Comparison of ENCODE assay signal across 23 cellular contexts in the genomic region with DNA sequence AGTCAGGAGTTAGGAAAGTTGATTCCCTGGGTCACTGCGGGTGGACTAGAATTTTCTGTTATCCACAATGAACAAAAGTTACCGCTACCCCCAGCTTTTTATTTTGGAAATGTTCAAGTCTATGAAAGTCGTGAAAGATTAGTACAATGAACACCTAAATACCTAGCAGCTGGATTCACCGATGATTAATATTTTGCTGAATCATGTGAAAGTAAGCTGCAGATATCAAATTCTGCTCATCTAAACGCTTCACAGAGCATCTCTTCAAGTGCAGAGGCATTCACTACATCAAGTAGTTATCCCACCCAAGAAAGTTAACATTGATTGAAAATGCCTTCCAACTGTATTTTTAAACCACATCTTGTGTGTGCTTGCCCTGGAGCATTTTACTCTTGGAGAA.
"Had no signal": no experiment of that assay in that cellular context is flagged by ENCODE, and none has a peak within 500 bp of the region (broad histone marks: within the 10 kb centered on the region; RNA-seq: fewer than 3 reads in every experiment).

No MANE protein-coding gene starts in this region.

- H3K4me1 Mint-ChIP-seq: naive B cell had no signal

- H3K9me3 ChIP-seq: esophagus muscularis mucosa, gastroesophageal sphincter, heart left ventricle, left lung, lower lobe of right lung had no signal

- H3K4me1 ChIP-seq: foreskin keratinocyte, lower lobe of right lung had no signal

- H3K27ac ChIP-seq: coronary artery, dorsolateral prefrontal cortex, esophagus muscularis mucosa, foreskin keratinocyte, gastroesophageal sphincter, heart left ventricle, left lung, lower lobe of right lung had no signal

- H3K4me3 ChIP-seq: coronary artery, dorsolateral prefrontal cortex, esophagus muscularis mucosa, gastroesophageal sphincter, heart left ventricle, left lung, lower lobe of right lung, mucosa of descending colon had no signal

- H3K36me3 ChIP-seq: esophagus muscularis mucosa, gastroesophageal sphincter, heart left ventricle, left lung, lower lobe of right lung had no signal

- H3K27me3 Mint-ChIP-seq: naive B cell had no signal

- DNase-seq: dermis blood vessel endothelial cell; dorsolateral prefrontal cortex; effector CD4-positive, alpha-beta T cell; effector memory CD4-positive, alpha-beta T cell; foreskin keratinocyte; heart left ventricle; hippocampal formation; left cardiac atrium; left lung; left ventricle myocardium superior; lower lobe of right lung; mesenchymal stem cell; mucosa of descending colon; naive B cell had no signal

- H3K27ac Mint-ChIP-seq: mesothelial cell of epicardium, naive B cell had no signal

- FAIRE-seq: colon, endothelial cell of umbilical vein, frontal cortex, islet of Langerhans, keratinocyte had no signal

- H3K4me3 Mint-ChIP-seq: mesothelial cell of epicardium, naive B cell had no signal

- H3K27me3 ChIP-seq: esophagus muscularis mucosa, foreskin keratinocyte, gastroesophageal sphincter, heart left ventricle, left lung had no signal

- ATAC-seq: foreskin keratinocyte, gastroesophageal sphincter, heart left ventricle, left cardiac atrium, left lung, left ventricle myocardium superior, lower lobe of right lung, mucosa of descending colon had no signal

- H3K36me3 Mint-ChIP-seq: naive B cell had no signal
